ENCODE assay signal across 17 cellular contexts in genomic region chr16:85969591-85969990, GRCh38.
DNase-seq lines count a peak whose midpoint lies in the region; ATAC-seq and TF ChIP-seq lines count a peak whose summit lies in the region.
"Had no signal": no experiment of that assay in that cellular context is flagged by ENCODE, and none has a peak within 500 bp of the region (broad histone marks: within the 10 kb centered on the region; RNA-seq: fewer than 3 reads in every experiment).

No MANE protein-coding gene starts in this region.

- H3K79me2 ChIP-seq in hepatocyte: no peaks in the 10 kb centered on the region

- no peaks in the 10 kb centered on the region for H3K36me3 ChIP-seq in hepatocyte (replicated peaks; ENCODE audit: insufficient read depth, low read depth)
- H3K36me3 ChIP-seq: esophagus muscularis mucosa had no signal

- peak overlapping the region; percentile 17 for H3K4me2 ChIP-seq in hepatocyte

- intact Hi-C loops in activated CD4-positive, alpha-beta T cell treated with anti-CD3 and anti-CD28 coated beads, Interleukin-2, amount 10 ng/mL, durations not matched to agents 24 days and 14 days (cut with micrococcal nuclease): loop anchor here (1.0 kb wide), 2 partner anchors 19 to 33 kb away; no protein-coding TSS in a partner anchor

- peak overlapping the region; percentile 56 for H3K4me3 Mint-ChIP-seq in activated CD4-positive, alpha-beta T cell treated with anti-CD3 and anti-CD28 coated beads, Interleukin-2, amount 10 ng/mL, durations not matched to agents 24 days and 14 days
- H3K4me3 Mint-ChIP-seq in stimulated activated naive CD8-positive, alpha-beta T cell treated with anti-CD3 and anti-CD28 coated beads, Interleukin-15, amount 100 ng/mL, for 72 hours: peak overlapping the region; percentile 30 to 39
- H3K4me3 Mint-ChIP-seq: activated T-helper 17 cell treated with anti-CD3 and anti-CD28 coated beads, Interleukin-2, amount 50 U/mL, for 72 hours; CD8-positive, alpha-beta memory T cell had no signal

- TF ChIP-seq CTCF in hepatocyte (IDR thresholded peaks at IDR 0.05; ENCODE audit: poor library complexity) (no peak), GM20000 (IDR thresholded peaks at IDR 0.05; ENCODE audit: extremely low read depth, missing control alignments) (no peak)

- no peaks in the 10 kb centered on the region for H4K20me1 ChIP-seq in hepatocyte (ENCODE audit: insufficient read depth, poor library complexity, severe bottlenecking)

- H3K27me3 Mint-ChIP-seq in activated CD4-positive, alpha-beta T cell treated with anti-CD3 and anti-CD28 coated beads, Interleukin-2, amount 10 ng/mL, durations not matched to agents 24 days and 14 days: no peaks in the 10 kb centered on the region
- no peaks in the 10 kb centered on the region for H3K27me3 Mint-ChIP-seq in stimulated activated naive CD8-positive, alpha-beta T cell treated with anti-CD3 and anti-CD28 coated beads, Interleukin-15, amount 100 ng/mL, for 72 hours

- no peaks in the 10 kb centered on the region for H3K9me3 ChIP-seq in hepatocyte (ENCODE audit: low read depth)
- H3K9me3 ChIP-seq: esophagus muscularis mucosa had no signal

- peak overlapping the region; percentile 73 for H3K27ac Mint-ChIP-seq in activated CD4-positive, alpha-beta T cell treated with anti-CD3 and anti-CD28 coated beads, Interleukin-2, amount 10 ng/mL, durations not matched to agents 24 days and 14 days
- peak overlapping the region in 1 of 2 donors; percentile 83 for H3K27ac Mint-ChIP-seq in stimulated activated naive CD8-positive, alpha-beta T cell treated with anti-CD3 and anti-CD28 coated beads, Interleukin-15, amount 100 ng/mL, for 72 hours
- H3K27ac Mint-ChIP-seq: activated T-helper 17 cell treated with anti-CD3 and anti-CD28 coated beads, Interleukin-2, amount 50 U/mL, for 72 hours had no signal

- ATAC-seq in stimulated activated naive CD8-positive, alpha-beta T cell treated with anti-CD3 and anti-CD28 coated beads, Interleukin-15, amount 100 ng/mL, for 72 hours: no peak
- ATAC-seq in GM18861 (IDR thresholded peaks at IDR 0.05; ENCODE audit: unreplicated experiment) (no peak), HG03442 (IDR thresholded peaks at IDR 0.05; ENCODE audit: unreplicated experiment) (no peak)

- no peak overlapping the region for H2AFZ ChIP-seq in hepatocyte

- H3K9me3 Mint-ChIP-seq in activated CD4-positive, alpha-beta T cell treated with anti-CD3 and anti-CD28 coated beads, Interleukin-2, amount 10 ng/mL, durations not matched to agents 24 days and 14 days: peaks cover 4% of the 10 kb centered on the region
- peaks cover 5 to 15% of the 10 kb centered on the region in 2 donors for H3K9me3 Mint-ChIP-seq in stimulated activated naive CD8-positive, alpha-beta T cell treated with anti-CD3 and anti-CD28 coated beads, Interleukin-15, amount 100 ng/mL, for 72 hours
- H3K9me3 Mint-ChIP-seq: activated T-helper 17 cell treated with anti-CD3 and anti-CD28 coated beads, Interleukin-2, amount 50 U/mL, for 72 hours; CD8-positive, alpha-beta memory T cell had no signal

- H3K9me2 ChIP-seq in hepatocyte (replicated peaks; ENCODE audit: insufficient read depth): no peaks in the 10 kb centered on the region

- H3K27ac ChIP-seq in hepatocyte: no peak overlapping the region
- H3K27ac ChIP-seq: esophagus muscularis mucosa had no signal

- no peaks in the 10 kb centered on the region for H3K27me3 ChIP-seq in hepatocyte
- H3K27me3 ChIP-seq: esophagus muscularis mucosa had no signal

- DNase-seq in activated CD4-positive, alpha-beta T cell treated with anti-CD3 and anti-CD28 coated beads, Interleukin-2, amount 10 ng/mL, durations not matched to agents 24 days and 14 days: no peak
- DNase-seq in activated CD4-positive, alpha-beta T cell treated with anti-CD3 and anti-CD28 coated beads, Interleukin-2, amount 50 U/mL, for 1 hour: no peak
- peak; percentile 65 for DNase-seq in NCI-H226
- no peak for DNase-seq in hepatocyte (ENCODE audit: low spot score)
- no peak for DNase-seq in stimulated activated naive CD8-positive, alpha-beta T cell treated with anti-CD3 and anti-CD28 coated beads, Interleukin-15, amount 100 ng/mL, for 72 hours
- DNase-seq in GM20000 (ENCODE audit: low spot score): no peak
- DNase-seq: 8988T; activated CD4-positive, alpha-beta T cell treated with anti-CD3 and anti-CD28 coated beads for 48 hours; aorta; CD8-positive, alpha-beta memory T cell; GDM1; SHP77; substantia nigra had no signal

- WGBS in hepatocyte (ENCODE audit: low lambda C conversion rate, missing lambda C conversion rate): 44% methylated on average over 9 of the region's 9 CpGs

- H3K4me3 ChIP-seq in hepatocyte: no peak overlapping the region
- H3K4me3 ChIP-seq: esophagus muscularis mucosa had no signal

- H3K36me3 Mint-ChIP-seq in activated CD4-positive, alpha-beta T cell treated with anti-CD3 and anti-CD28 coated beads, Interleukin-2, amount 10 ng/mL, durations not matched to agents 24 days and 14 days (ENCODE audit: low read depth): peaks cover 2% of the 10 kb centered on the region
- H3K36me3 Mint-ChIP-seq: CD8-positive, alpha-beta memory T cell had no signal

- H3K4me1 Mint-ChIP-seq in activated CD4-positive, alpha-beta T cell treated with anti-CD3 and anti-CD28 coated beads, Interleukin-2, amount 10 ng/mL, durations not matched to agents 24 days and 14 days: peaks cover 25% of the 10 kb centered on the region
- H3K4me1 Mint-ChIP-seq in stimulated activated naive CD8-positive, alpha-beta T cell treated with anti-CD3 and anti-CD28 coated beads, Interleukin-15, amount 100 ng/mL, for 72 hours: peaks cover 54% of the 10 kb centered on the region

- H3K4me1 ChIP-seq in hepatocyte (ENCODE audit: insufficient read depth): peaks cover 33% of the 10 kb centered on the region
